ENCODE assay signal across 8 cellular contexts in genomic region chr1:176843352-176844297, GRCh38.
DNase-seq lines count a peak whose midpoint lies in the region; TF ChIP-seq lines count a peak whose summit lies in the region.

No MANE protein-coding gene starts in this region.

- DNase-seq in DMS153 (lab: John Stamatoyannopoulos, UW) (peak; percentile 56), MG63 (peak; percentile 10), WERI-Rb-1 (peak; percentile 61), hepatocyte (ENCODE audit: low spot score) (peak; percentile 64), tibial artery (peak in 1 of 2 donors; percentile 38), cerebellar nuclear complex (lab: John Stamatoyannopoulos, UW) (no peak)
- DNase-seq in stimulated activated CD4-positive, alpha-beta T cell treated with anti-CD3 and anti-CD28 coated beads, Interleukin-4, amount 100 ng/mL, for 4 hours, result no peak
- no peak for DNase-seq in activated CD4-positive, alpha-beta T cell treated with anti-CD3 and anti-CD28 coated beads, Interleukin-2, amount 10 ng/mL, durations not matched to agents 24 days and 14 days

- intact Hi-C loops in tibial artery (cut with DNase I; ENCODE audit: low total_unique reads), result loop anchor here (5.0 to 10.0 kb wide), 2 partner anchors 281 to 469 kb away; no protein-coding TSS in a partner anchor
- intact Hi-C loops in activated CD4-positive, alpha-beta T cell treated with anti-CD3 and anti-CD28 coated beads, Interleukin-2, amount 10 ng/mL, durations not matched to agents 24 days and 14 days (cut with micrococcal nuclease), result no loop called here

- H2AFZ ChIP-seq in hepatocyte, result no peak overlapping the region

- no peaks in the 10 kb centered on the region for H3K9me3 Mint-ChIP-seq in activated CD4-positive, alpha-beta T cell treated with anti-CD3 and anti-CD28 coated beads, Interleukin-2, amount 10 ng/mL, durations not matched to agents 24 days and 14 days

- no peak overlapping the region for H3K27ac Mint-ChIP-seq in activated CD4-positive, alpha-beta T cell treated with anti-CD3 and anti-CD28 coated beads, Interleukin-2, amount 10 ng/mL, durations not matched to agents 24 days and 14 days

- no peaks in the 10 kb centered on the region for H3K27me3 Mint-ChIP-seq in activated CD4-positive, alpha-beta T cell treated with anti-CD3 and anti-CD28 coated beads, Interleukin-2, amount 10 ng/mL, durations not matched to agents 24 days and 14 days

- no peaks in the 10 kb centered on the region for H3K4me1 Mint-ChIP-seq in activated CD4-positive, alpha-beta T cell treated with anti-CD3 and anti-CD28 coated beads, Interleukin-2, amount 10 ng/mL, durations not matched to agents 24 days and 14 days

- H3K36me3 ChIP-seq in MG63, result no peaks in the 10 kb centered on the region
- no peaks in the 10 kb centered on the region for H3K36me3 ChIP-seq in WERI-Rb-1
- H3K36me3 ChIP-seq in hepatocyte (replicated peaks; ENCODE audit: insufficient read depth, low read depth), result no peaks in the 10 kb centered on the region
- no peaks in the 10 kb centered on the region for H3K36me3 ChIP-seq in tibial artery

- TF ChIP-seq CTCF in WERI-Rb-1 (IDR thresholded peaks at IDR 0.05; ENCODE audit: low read depth, low read length) (peak; percentile 49; the same call in 1 of the 2 replicates), hepatocyte (IDR thresholded peaks at IDR 0.05; ENCODE audit: poor library complexity) (peak; percentile 61), tibial artery (IDR thresholded peaks at IDR 0.05) (peak; percentile 80 to 81)

- H3K79me2 ChIP-seq in hepatocyte, result no peaks in the 10 kb centered on the region

- no peaks in the 10 kb centered on the region for H3K36me3 Mint-ChIP-seq in activated CD4-positive, alpha-beta T cell treated with anti-CD3 and anti-CD28 coated beads, Interleukin-2, amount 10 ng/mL, durations not matched to agents 24 days and 14 days (ENCODE audit: low read depth)

- H3K4me3 Mint-ChIP-seq in activated CD4-positive, alpha-beta T cell treated with anti-CD3 and anti-CD28 coated beads, Interleukin-2, amount 10 ng/mL, durations not matched to agents 24 days and 14 days, result no peak overlapping the region

- no peaks in the 10 kb centered on the region for H3K9me3 ChIP-seq in MG63
- no peaks in the 10 kb centered on the region for H3K9me3 ChIP-seq in WERI-Rb-1 (ENCODE audit: severe bottlenecking)
- H3K9me3 ChIP-seq in hepatocyte (ENCODE audit: low read depth), result no peaks in the 10 kb centered on the region
- no peaks in the 10 kb centered on the region for H3K9me3 ChIP-seq in tibial artery

- H3K4me3 ChIP-seq in MG63 (no peak overlapping the region), WERI-Rb-1 (ENCODE audit: low read depth, low read length) (no peak overlapping the region), hepatocyte (no peak overlapping the region), tibial artery (no peak overlapping the region)

- no peaks in the 10 kb centered on the region for H3K4me1 ChIP-seq in hepatocyte (ENCODE audit: insufficient read depth)
- peaks cover 0 to 12% (median 7%) of the 10 kb centered on the region in 4 donors for H3K4me1 ChIP-seq in tibial artery

- H3K9me2 ChIP-seq in hepatocyte (replicated peaks; ENCODE audit: insufficient read depth), result no peaks in the 10 kb centered on the region

- H3K27me3 ChIP-seq in MG63 (0 out of 2 replicates have a peak, but pooled peaks cover 2% of the 10 kb centered on the region), WERI-Rb-1 (ENCODE audit: insufficient read depth, low read depth, severe bottlenecking) (no peaks in the 10 kb centered on the region), hepatocyte (no peaks in the 10 kb centered on the region), tibial artery (no peaks in the 10 kb centered on the region)

- no peaks in the 10 kb centered on the region for H4K20me1 ChIP-seq in hepatocyte (ENCODE audit: insufficient read depth, poor library complexity, severe bottlenecking)

- H3K4me2 ChIP-seq in hepatocyte, result no peak overlapping the region

- whole genome bisulfite sequencing in hepatocyte (ENCODE audit: low lambda C conversion rate, missing lambda C conversion rate), result 43% methylated on average over 4 of the region's 4 CpGs

- H3K27ac ChIP-seq in WERI-Rb-1, result no peak overlapping the region
- no peak overlapping the region for H3K27ac ChIP-seq in hepatocyte
- H3K27ac ChIP-seq in tibial artery, result peak overlapping the region in 1 of 2 donors; percentile 12

Comparison
In these comparisons a context has a peak if more than half of its experiments do, and no peak if none do; other contexts are left out.
1. DNase-seq: peak in DMS153 (single experiment), MG63 (single experiment), WERI-Rb-1 (single experiment) and hepatocyte (single experiment); none in stimulated activated CD4-positive, alpha-beta T cell treated with anti-CD3 and anti-CD28 coated beads, Interleukin-4, amount 100 ng/mL, for 4 hours (0 of 2), cerebellar nuclear complex (0 of 2) and activated CD4-positive, alpha-beta T cell treated with anti-CD3 and anti-CD28 coated beads, Interleukin-2, amount 10 ng/mL, durations not matched to agents 24 days and 14 days (single experiment).
2. Peak in every context shown above with its lines, with median percentiles within 50 percentile points of each other: CTCF ChIP-seq.